Comparison of ENCODE assay signal across 21 cellular contexts in the genomic region with DNA sequence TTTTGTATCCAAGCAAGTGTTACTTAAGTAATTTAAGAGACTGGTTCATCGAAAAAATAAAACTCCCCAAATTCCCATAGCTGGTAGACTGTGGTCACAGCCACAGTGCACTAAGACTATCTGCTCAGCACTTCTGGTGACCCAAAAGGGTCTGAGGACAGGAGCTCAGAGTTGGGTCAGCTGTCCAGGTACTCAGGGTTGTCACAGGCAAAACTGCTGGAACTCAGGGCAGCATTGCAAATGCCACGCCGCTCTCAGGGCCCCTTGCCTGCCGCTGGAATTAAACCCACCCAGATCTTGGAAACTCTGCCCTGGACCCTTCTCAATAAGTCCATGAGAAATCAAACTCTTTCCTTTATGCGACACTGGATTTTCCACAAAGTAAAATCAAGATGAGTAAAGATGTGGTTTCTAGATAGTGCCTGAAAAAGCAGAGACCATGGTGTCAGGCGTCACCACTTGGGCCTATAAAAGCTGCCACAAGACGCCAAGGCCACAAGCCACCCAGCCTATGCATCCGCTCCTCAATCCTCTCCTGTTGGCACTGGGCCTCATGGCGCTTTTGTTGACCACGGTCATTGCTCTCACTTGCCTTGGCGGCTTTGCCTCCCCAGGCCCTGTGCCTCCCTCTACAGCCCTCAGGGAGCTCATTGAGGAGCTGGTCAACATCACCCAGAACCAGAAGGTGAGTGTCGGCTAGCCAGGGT. TPM values are rescaled to one million over a fixed set of nuclear protein-coding genes. Genes with fewer than 3 reads are reported as not detected.
A peak's percentile ranks its signal among the peaks of the same experiment; 100 is the strongest.
DNase-seq lines count a peak whose midpoint lies in the region; ATAC-seq and TF ChIP-seq lines count a peak whose summit lies in the region.
"Had no signal": no experiment of that assay in that cellular context is flagged by ENCODE, and none has a peak within 500 bp of the region (broad histone marks: within the 10 kb centered on the region; RNA-seq: fewer than 3 reads in every experiment).

IL13 (plus strand) TSS at position 498 of the 707 bp plus-strand sequence; CDS start at position 512, 14 bp downstream.

- no peaks in the 10 kb centered on the region for H3K27me3 ChIP-seq in GM06990 (replicated peaks; ENCODE audit: control insufficient read depth, insufficient read depth, low read length)

- H3K4me3 Mint-ChIP-seq in activated naive CD8-positive, alpha-beta T cell treated with anti-CD3 and anti-CD28 coated beads, Interleukin-2, amount 10 ng/mL, durations not matched to agents 7 days and 5 days = peak within 1 kb of the TSS; percentile 78
- H3K4me3 Mint-ChIP-seq in osteocyte (ENCODE audit: unreplicated experiment) = no peak within 1 kb of the TSS
- H3K4me3 Mint-ChIP-seq: activated CD4-positive, alpha-beta T cell treated with anti-CD3 and anti-CD28 coated beads, Interleukin-2, amount 10 ng/mL, durations not matched to agents 7 days and 5 days had no signal

- POLR2A ChIA-PET in activated naive CD8-positive, alpha-beta T cell treated with anti-CD3 and anti-CD28 coated beads, Interleukin-2, amount 10 ng/mL, durations not matched to agents 7 days and 5 days (lab: Charles Lee) = interaction anchor here (0.7 to 1.3 kb wide), 3 partner anchors 15 to 30 kb away, joined by 3 to 4 read pairs (median 3); no protein-coding TSS in a partner anchor

- peaks cover 7% of the 10 kb centered on the region for H3K27me3 Mint-ChIP-seq in activated naive CD8-positive, alpha-beta T cell treated with anti-CD3 and anti-CD28 coated beads, Interleukin-2, amount 10 ng/mL, durations not matched to agents 7 days and 5 days
- H3K27me3 Mint-ChIP-seq in osteocyte (ENCODE audit: unreplicated experiment) = peaks cover 17% of the 10 kb centered on the region

- TF ChIP-seq CTCF in GM06990 (IDR thresholded peaks at IDR 0.05; ENCODE audit: insufficient read depth, low read length, poor library complexity, severe bottlenecking) (no peak), osteocyte (IDR thresholded peaks at IDR 0.05) (no peak), GM10266 (IDR thresholded peaks at IDR 0.05; ENCODE audit: control insufficient read depth, insufficient read depth, low read depth, missing control alignments) (no peak)

- H3K4me1 Mint-ChIP-seq in activated naive CD8-positive, alpha-beta T cell treated with anti-CD3 and anti-CD28 coated beads, Interleukin-2, amount 10 ng/mL, durations not matched to agents 7 days and 5 days = peaks cover 34% of the 10 kb centered on the region
- H3K4me1 Mint-ChIP-seq in osteocyte (ENCODE audit: unreplicated experiment) = peaks cover 7% of the 10 kb centered on the region

- no peak for ATAC-seq in activated naive CD8-positive, alpha-beta T cell treated with anti-CD3 and anti-CD28 coated beads, Interleukin-2, amount 10 ng/mL, durations not matched to agents 7 days and 5 days (ENCODE audit: low read depth)
- ATAC-seq in GM18868 (IDR thresholded peaks at IDR 0.05; ENCODE audit: unreplicated experiment) = no peak
- no peak for ATAC-seq in HG02610 (IDR thresholded peaks at IDR 0.05; ENCODE audit: unreplicated experiment)

- no peak within 1 kb of the TSS for H3K4me3 ChIP-seq in GM06990 (replicated peaks; ENCODE audit: low read depth, low read length)

- H3K9me3 Mint-ChIP-seq in activated naive CD8-positive, alpha-beta T cell treated with anti-CD3 and anti-CD28 coated beads, Interleukin-2, amount 10 ng/mL, durations not matched to agents 7 days and 5 days = no peaks in the 10 kb centered on the region
- no peaks in the 10 kb centered on the region for H3K9me3 Mint-ChIP-seq in osteocyte (ENCODE audit: unreplicated experiment)
- H3K9me3 Mint-ChIP-seq: activated CD4-positive, alpha-beta T cell treated with anti-CD3 and anti-CD28 coated beads, Interleukin-2, amount 10 ng/mL, durations not matched to agents 7 days and 5 days had no signal

- intact Hi-C loops in T-helper 1 cell treated with Interleukin-12 subunit alpha and Interleukin-12 subunit beta and Interleukin-4 antibody, amounts not matched to agents 30 ng/mL and 1 ng/mL, for 36 hours (cut with micrococcal nuclease) = no loop called here

- H3K36me3 Mint-ChIP-seq in activated naive CD8-positive, alpha-beta T cell treated with anti-CD3 and anti-CD28 coated beads, Interleukin-2, amount 10 ng/mL, durations not matched to agents 7 days and 5 days = no peaks in the 10 kb centered on the region
- no peaks in the 10 kb centered on the region for H3K36me3 Mint-ChIP-seq in osteocyte (ENCODE audit: unreplicated experiment)

- H3K27ac Mint-ChIP-seq in activated naive CD8-positive, alpha-beta T cell treated with anti-CD3 and anti-CD28 coated beads, Interleukin-2, amount 10 ng/mL, durations not matched to agents 7 days and 5 days = peak within 1 kb of the TSS; percentile 85
- no peak within 1 kb of the TSS for H3K27ac Mint-ChIP-seq in osteocyte (ENCODE audit: unreplicated experiment)
- H3K27ac Mint-ChIP-seq: activated CD4-positive, alpha-beta T cell treated with anti-CD3 and anti-CD28 coated beads, Interleukin-2, amount 10 ng/mL, durations not matched to agents 7 days and 5 days; progenitor cell of endocrine pancreas had no signal

- H3K36me3 ChIP-seq in GM06990 (ENCODE audit: control insufficient read depth, insufficient read depth, low read length) = no peaks in the 10 kb centered on the region

- DNase-seq in GM06990 (ENCODE audit: extremely low read depth, insufficient read length) (peak; percentile 25), osteocyte (ENCODE audit: extremely low spot score, unreplicated experiment) (peak; percentile 40), GM10266 (ENCODE audit: extremely low spot score) (no peak), NOMO-1 treated with dmso at 0.1 percent for 144 hours (lab: John Stamatoyannopoulos, UW; ENCODE audit: unreplicated experiment) (no peak)
- no peak for DNase-seq in activated naive CD8-positive, alpha-beta T cell treated with anti-CD3 and anti-CD28 coated beads, Interleukin-2, amount 10 ng/mL, durations not matched to agents 7 days and 5 days
- DNase-seq: activated CD4-positive, alpha-beta T cell treated with anti-CD3 and anti-CD28 coated beads, Interleukin-2, amount 10 ng/mL, durations not matched to agents 7 days and 5 days; activated gamma-delta T cell; hippocampal formation; islet precursor cell; NCI-H1092 treated with DMSO at 0.1 percent for 48 hours; NCI-H2107; NCI-H524 treated with DMSO at 0.1 percent for 48 hours; SIG-M5; stimulated activated CD4-positive, alpha-beta T cell treated with anti-CD3 and anti-CD28 coated beads, Interleukin-4, amount 100 ng/mL, for 1 hour had no signal

RNA-seq across cellular contexts. Expression of gene IL13, which starts in this region (rescaled TPM):
- total RNA-seq in T-helper 1 cell treated with Interleukin-12 subunit alpha and Interleukin-12 subunit beta and Interleukin-4 antibody, amounts not matched to agents 30 ng/mL and 1 ng/mL, for 36 hours = 130 and 131 TPM in 2 replicates
- total RNA-seq in activated naive CD8-positive, alpha-beta T cell treated with anti-CD3 and anti-CD28 coated beads, Interleukin-2, amount 10 ng/mL, durations not matched to agents 7 days and 5 days = under 1 TPM; 0.30 to 0.37 TPM
- total RNA-seq in osteocyte = not detected in 2 replicates
- total RNA-seq: aorta, lung microvascular endothelial cell, myocyte, progenitor cell of endocrine pancreas had no signal

Comparison
In these comparisons a context has a peak if more than half of its experiments do, and no peak if none do; other contexts are left out.
1. RNA of gene IL13 (total RNA-seq): 130 to 131 TPM in T-helper 1 cell treated with Interleukin-12 subunit alpha and Interleukin-12 subunit beta and Interleukin-4 antibody, amounts not matched to agents 30 ng/mL and 1 ng/mL, for 36 hours; 0.30 to 0.37 TPM in activated naive CD8-positive, alpha-beta T cell treated with anti-CD3 and anti-CD28 coated beads, Interleukin-2, amount 10 ng/mL, durations not matched to agents 7 days and 5 days and not detected in osteocyte; every median in the first group is over 10 times any median in the second.
2. Peak in DNase-seq in osteocyte; RNA of the gene not detected or under 1 TPM.